8 cellular contexts compared by ENCODE assay signal in genomic region chr11:65078786-65079342, GRCh38. TPM values are rescaled to one million over a fixed set of nuclear protein-coding genes. Genes with fewer than 3 reads are reported as not detected.
DNase-seq lines count a peak whose midpoint lies in the region; ATAC-seq, FAIRE-seq and TF ChIP-seq lines count a peak whose summit lies in the region.
"Had no signal": no experiment of that assay in that cellular context is flagged by ENCODE, and none has a peak within 500 bp of the region (broad histone marks: within the 10 kb centered on the region; RNA-seq: fewer than 3 reads in every experiment).

No MANE protein-coding gene starts in this region.

- 84% methylated on average over 9 of the region's 9 CpGs for WGBS in A549 (ENCODE audit: missing lambda C conversion rate)
- WGBS in adrenal gland, 4 donors: 92 to 98% (median 94%) methylated on average over 5 to 9 of the region's 9 CpGs

- TF ChIP-seq RAD21 in A549 (conservative IDR thresholded peaks at IDR 0.05 in 1 of 2, IDR thresholded peaks at IDR 0.05 in 1 of 2): no peak

- CTCF ChIA-PET in A549 (lab: Yijun Ruan, JAX): interaction anchor here (0.5 to 5.5 kb wide), 19 partner anchors 9 to 1861 kb away, joined by 3 to 35 read pairs (median 4); partner anchors contain the start of genes ARL2, NAALADL1 and TM7SF2

- 0 out of 3 replicates have a peak overlapping the region, but pooled peaks have one; percentile 11 for H3K4me2 ChIP-seq in A549

- ATAC-seq in A549 (no peak), left lung (no peak)
- ATAC-seq in activated T-helper 17 cell treated with anti-CD3 and anti-CD28 coated beads, Interleukin-2, amount 50 U/mL, for 72 hours (replicated peaks): no peak

- TF ChIP-seq POLR2A in A549 (IDR thresholded peaks at IDR 0.05; ENCODE audit: low read length): no peak
- TF ChIP-seq POLR2A in adrenal gland (IDR thresholded peaks at IDR 0.05): no peak

- H3K27ac ChIP-seq in A549: peak overlapping the region in 1 of 2 experiments; percentile 22; a peak in 1 of 6 replicates
- no peak overlapping the region for H3K27ac ChIP-seq in adrenal gland
- H3K27ac ChIP-seq in left lung: no peak overlapping the region

- peaks cover 27% of the 10 kb centered on the region for H3K4me1 Mint-ChIP-seq in activated T-helper 17 cell treated with anti-CD3 and anti-CD28 coated beads, Interleukin-2, amount 50 U/mL, for 72 hours
- peaks cover 42% of the 10 kb centered on the region for H3K4me1 Mint-ChIP-seq in HFFc6 (ENCODE audit: low read depth)

- no peaks in the 10 kb centered on the region for H3K9me3 ChIP-seq in A549
- H3K9me3 ChIP-seq in adrenal gland (replicated peaks in 1 of 3): no peaks in the 10 kb centered on the region
- no peaks in the 10 kb centered on the region for H3K9me3 ChIP-seq in left lung

- peaks cover 29% of the 10 kb centered on the region for H3K4me1 ChIP-seq in A549
- H3K4me1 ChIP-seq in adrenal gland (replicated peaks in 1 of 2): peaks cover 0 to 7% of the 10 kb centered on the region in 2 donors
- H3K4me1 ChIP-seq in left lung: peaks cover 0 to 9% of the 10 kb centered on the region in 2 donors

- peak overlapping the region; percentile 87 for H3K27ac Mint-ChIP-seq in activated T-helper 17 cell treated with anti-CD3 and anti-CD28 coated beads, Interleukin-2, amount 50 U/mL, for 72 hours
- H3K27ac Mint-ChIP-seq in HFFc6: no peak overlapping the region; the same call in 1 of the 2 replicates

- intact Hi-C loops in adrenal gland (cut with DNase I) (loop anchor here in 1 of 2 donors (10.0 kb wide), 1 partner anchor 64 kb away; the partner anchor contains the start of gene ARL2), left lung (cut with DNase I) (no loop called here)

- H3K36me3 ChIP-seq in GM06990 (ENCODE audit: control insufficient read depth, insufficient read depth, low read length) (peaks cover 17% of the 10 kb centered on the region), adrenal gland (replicated peaks in 1 of 2) (no peaks in the 10 kb centered on the region), left lung (no peaks in the 10 kb centered on the region)

- no peak for DNase-seq in A549 (ENCODE audit: low read depth in 1 of 2, low spot score in 1 of 2)
- no peak for DNase-seq in GM06990 (ENCODE audit: extremely low read depth, insufficient read length)
- no peak for DNase-seq in HFFc6
- DNase-seq in adrenal gland: no peak
- no peak for DNase-seq in left lung
- DNase-seq: NCI-H524 treated with DMSO at 0.1 percent for 48 hours had no signal

- POLR2A ChIA-PET in A549 (lab: Yijun Ruan, JAX): no interaction called here

- H3K4me3 Mint-ChIP-seq in activated T-helper 17 cell treated with anti-CD3 and anti-CD28 coated beads, Interleukin-2, amount 50 U/mL, for 72 hours: peak overlapping the region; percentile 38
- H3K4me3 Mint-ChIP-seq in HFFc6: no peak overlapping the region
- H3K4me3 Mint-ChIP-seq: activated naive CD4-positive, alpha-beta T cell treated with anti-CD3 and anti-CD28 coated beads for 36 hours had no signal

- no peaks in the 10 kb centered on the region for H3K27me3 Mint-ChIP-seq in activated T-helper 17 cell treated with anti-CD3 and anti-CD28 coated beads, Interleukin-2, amount 50 U/mL, for 72 hours
- H3K27me3 Mint-ChIP-seq in HFFc6 (ENCODE audit: insufficient read depth): no peaks in the 10 kb centered on the region; the same call in 1 of the 2 replicates

- no peak for FAIRE-seq in A549 (lab: Jason Lieb, UNC)

- peaks cover 79% of the 10 kb centered on the region for H3K36me3 Mint-ChIP-seq in activated T-helper 17 cell treated with anti-CD3 and anti-CD28 coated beads, Interleukin-2, amount 50 U/mL, for 72 hours (ENCODE audit: low read depth)
- H3K36me3 Mint-ChIP-seq in HFFc6 (ENCODE audit: low read depth): peaks cover 24% of the 10 kb centered on the region

- H3K9me3 Mint-ChIP-seq in activated T-helper 17 cell treated with anti-CD3 and anti-CD28 coated beads, Interleukin-2, amount 50 U/mL, for 72 hours: no peaks in the 10 kb centered on the region
- no peaks in the 10 kb centered on the region for H3K9me3 Mint-ChIP-seq in HFFc6
- H3K9me3 Mint-ChIP-seq: activated naive CD4-positive, alpha-beta T cell treated with anti-CD3 and anti-CD28 coated beads for 36 hours had no signal

- H3K4me3 ChIP-seq in A549: no peak overlapping the region
- peak overlapping the region; percentile 20 for H3K4me3 ChIP-seq in GM06990 (replicated peaks; ENCODE audit: low read depth, low read length)
- no peak overlapping the region for H3K4me3 ChIP-seq in adrenal gland
- no peak overlapping the region for H3K4me3 ChIP-seq in left lung

- TF ChIP-seq EP300 in A549 (IDR thresholded peaks at IDR 0.05): no peak

- TF ChIP-seq CTCF in A549 (IDR thresholded peaks at IDR 0.05) (no peak), GM06990 (IDR thresholded peaks at IDR 0.05; ENCODE audit: insufficient read depth, low read length, poor library complexity, severe bottlenecking) (no peak), HFFc6 (IDR thresholded peaks at IDR 0.05) (no peak), adrenal gland (IDR thresholded peaks at IDR 0.05) (no peak), left lung (IDR thresholded peaks at IDR 0.05) (no peak)

- H3K27me3 ChIP-seq in GM06990 (replicated peaks; ENCODE audit: control insufficient read depth, insufficient read depth, low read length): no peaks in the 10 kb centered on the region
- no peaks in the 10 kb centered on the region for H3K27me3 ChIP-seq in adrenal gland
- no peaks in the 10 kb centered on the region for H3K27me3 ChIP-seq in left lung

RNA-seq across cellular contexts. Expression of gene CDCA5, which starts 5.0 kb away (rescaled TPM):
- polyA plus RNA-seq in A549 (2011; rRNA removed) (28.0 and 30.9 TPM in 2 replicates), A549 (2017; fragmentation: RNase III; extraction: RNeasy Plus Mini Kit Qiagen cat#74134 plus additional on column Dnase treatment) (43.1 to 46.0 TPM (median 44.1 TPM) in 3 replicates), adrenal gland (1 to 10 TPM in 1 of 3 donors, under 1 TPM in 2; 0.40 to 1.6 (median 0.88) TPM)
- polyA plus RNA-seq in A549 (2012; cell fraction: cytosol; rRNA removed): 42.1 and 45.1 TPM in 2 replicates
- polyA plus RNA-seq in A549 (2012; cell fraction: nucleus; rRNA removed): 46.9 and 59.8 TPM in 2 replicates
- 20.6 and 21.4 TPM in 2 replicates for polyA minus RNA-seq in A549 (2011; rRNA and poly(A)+ RNA removed)
- total RNA-seq in activated T-helper 17 cell treated with anti-CD3 and anti-CD28 coated beads, Interleukin-2, amount 50 U/mL, for 72 hours: 100 to 1,000 TPM in 1 of 2 donors, 10 to 100 TPM in 1; 99.5 to 127 TPM
- 10 to 100 TPM; 14.3 to 28.3 (median 26.6) TPM for total RNA-seq in HFFc6 (2021; fragmentation: NEBNext Ultra II Directional; extraction: Animal tissue kit (Norgen Biotek cat#: 25700))
- total RNA-seq in adrenal gland (1 to 10 TPM in 6 of 8 donors, under 1 TPM in 2; 0.35 to 2.7 (median 1.4) TPM), left lung (10 to 100 TPM in 1 of 2 donors, 1 to 10 TPM in 1; 7.1 to 11.3 TPM)

RNA-seq across cellular contexts. Expression of gene ZFPL1, which starts 5.2 kb away (rescaled TPM):
- polyA plus RNA-seq in A549 (2011; rRNA removed): 27.7 and 30.1 TPM in 2 replicates
- 52.7 and 56.5 TPM in 2 replicates for polyA plus RNA-seq in A549 (2012; cell fraction: cytosol; rRNA removed)
- polyA plus RNA-seq in A549 (2012; cell fraction: nucleus; rRNA removed): 71.8 and 82.0 TPM in 2 replicates
- 29.2 to 33.5 TPM (median 31.7 TPM) in 3 replicates for polyA plus RNA-seq in A549 (2017; fragmentation: RNase III; extraction: RNeasy Plus Mini Kit Qiagen cat#74134 plus additional on column Dnase treatment)
- polyA minus RNA-seq in A549 (2011; rRNA and poly(A)+ RNA removed): 34.6 and 49.0 TPM in 2 replicates
- total RNA-seq in activated T-helper 17 cell treated with anti-CD3 and anti-CD28 coated beads, Interleukin-2, amount 50 U/mL, for 72 hours: 10 to 100 TPM; 25.2 to 36.3 TPM
- total RNA-seq in HFFc6 (2021; fragmentation: NEBNext Ultra II Directional; extraction: Animal tissue kit (Norgen Biotek cat#: 25700)): 10 to 100 TPM; 41.0 to 56.6 (median 53.6) TPM
- 10 to 100 TPM; 33.7 to 59.6 (median 42.4) TPM for total RNA-seq in adrenal gland
- 10 to 100 TPM; 34.7 to 90.3 (median 71.3) TPM for polyA plus RNA-seq in adrenal gland
- 10 to 100 TPM; 32.6 to 36.4 TPM for total RNA-seq in left lung

RNA-seq across cellular contexts. Expression of gene VPS51, which starts 17.1 kb away (rescaled TPM):
- polyA plus RNA-seq in A549 (2011; rRNA removed) (37.2 and 44.7 TPM in 2 replicates), A549 (2017; fragmentation: RNase III; extraction: RNeasy Plus Mini Kit Qiagen cat#74134 plus additional on column Dnase treatment) (46.7 to 51.7 TPM (median 51.0 TPM) in 3 replicates), adrenal gland (100 to 1,000 TPM in 2 of 3 donors, 10 to 100 TPM in 1; 28.0 to 151 (median 140) TPM)
- 64.6 and 84.0 TPM in 2 replicates for polyA plus RNA-seq in A549 (2012; cell fraction: cytosol; rRNA removed)
- 183 and 198 TPM in 2 replicates for polyA plus RNA-seq in A549 (2012; cell fraction: nucleus; rRNA removed)
- polyA minus RNA-seq in A549 (2011; rRNA and poly(A)+ RNA removed): 118 and 162 TPM in 2 replicates
- 10 to 100 TPM; 71.8 to 80.6 TPM for total RNA-seq in activated T-helper 17 cell treated with anti-CD3 and anti-CD28 coated beads, Interleukin-2, amount 50 U/mL, for 72 hours
- total RNA-seq in HFFc6 (2021; fragmentation: NEBNext Ultra II Directional; extraction: Animal tissue kit (Norgen Biotek cat#: 25700)): 10 to 100 TPM; 61.2 to 90.1 (median 79.4) TPM
- total RNA-seq in adrenal gland (100 to 1,000 TPM in 7 of 8 donors, 10 to 100 TPM in 1; 97.7 to 269 (median 165) TPM), left lung (10 to 100 TPM; 79.4 to 86.8 TPM)

RNA-seq across cellular contexts. Expression of gene NAALADL1, which starts 20.5 kb away (rescaled TPM):
- polyA plus RNA-seq in A549 (2011; rRNA removed) (not detected in 2 replicates), A549 (2017; fragmentation: RNase III; extraction: RNeasy Plus Mini Kit Qiagen cat#74134 plus additional on column Dnase treatment) (not detected in 3 replicates), adrenal gland (10 to 100 TPM in 1 of 3 donors, 1 to 10 TPM in 2; 2.5 to 11.0 (median 8.7) TPM)
- polyA plus RNA-seq in A549 (2012; cell fraction: cytosol; rRNA removed): 0.06 and 0.09 TPM in 2 replicates
- 0.20 and 0.41 TPM in 2 replicates for polyA plus RNA-seq in A549 (2012; cell fraction: nucleus; rRNA removed)
- not detected in 2 replicates for polyA minus RNA-seq in A549 (2011; rRNA and poly(A)+ RNA removed)
- total RNA-seq in activated T-helper 17 cell treated with anti-CD3 and anti-CD28 coated beads, Interleukin-2, amount 50 U/mL, for 72 hours: 10 to 100 TPM; 11.2 to 12.6 TPM
- not detected for total RNA-seq in HFFc6 (2021; fragmentation: NEBNext Ultra II Directional; extraction: Animal tissue kit (Norgen Biotek cat#: 25700))
- total RNA-seq in adrenal gland (10 to 100 TPM in 2 of 8 donors, 1 to 10 TPM in 6; 1.3 to 15.7 (median 5.5) TPM), left lung (10 to 100 TPM in 1 of 2 donors, 1 to 10 TPM in 1; 8.5 to 10.4 TPM)

RNA-seq across cellular contexts. Expression of gene TM7SF2, which starts 32.8 kb away (rescaled TPM):
- 8.2 and 9.6 TPM in 2 replicates for polyA plus RNA-seq in A549 (2011; rRNA removed)
- 7.9 and 10.1 TPM in 2 replicates for polyA plus RNA-seq in A549 (2012; cell fraction: cytosol; rRNA removed)
- 31.1 and 39.4 TPM in 2 replicates for polyA plus RNA-seq in A549 (2012; cell fraction: nucleus; rRNA removed)
- 6.9 to 9.7 TPM (median 8.2 TPM) in 3 replicates for polyA plus RNA-seq in A549 (2017; fragmentation: RNase III; extraction: RNeasy Plus Mini Kit Qiagen cat#74134 plus additional on column Dnase treatment)
- 8.6 and 19.4 TPM in 2 replicates for polyA minus RNA-seq in A549 (2011; rRNA and poly(A)+ RNA removed)
- total RNA-seq in activated T-helper 17 cell treated with anti-CD3 and anti-CD28 coated beads, Interleukin-2, amount 50 U/mL, for 72 hours: 10 to 100 TPM; 19.7 to 20.1 TPM
- total RNA-seq in HFFc6 (2021; fragmentation: NEBNext Ultra II Directional; extraction: Animal tissue kit (Norgen Biotek cat#: 25700)): 1 to 10 TPM; 3.8 to 6.4 (median 4.9) TPM
- 1,000 to 10,000 TPM in 2 of 8 donors, 100 to 1,000 TPM in 6; 278 to 1,807 (median 752) TPM for total RNA-seq in adrenal gland
- 100 to 1,000 TPM; 259 to 849 (median 589) TPM for polyA plus RNA-seq in adrenal gland
- total RNA-seq in left lung: 10 to 100 TPM; 37.1 to 41.0 TPM
